In genomic region chr2:236129935-236130334, GRCh38 we compare ENCODE assay signal across 8 cellular contexts. TPM values are rescaled to one million over a fixed set of nuclear protein-coding genes. Genes with fewer than 3 reads are reported as not detected.
"Had no signal": no experiment of that assay in that cellular context is flagged by ENCODE, and none has a peak within 500 bp of the region (broad histone marks: within the 10 kb centered on the region; RNA-seq: fewer than 3 reads in every experiment).

No MANE protein-coding gene starts in this region.

- H3K4me3 ChIP-seq: GM23248 had no signal

- H3K27ac ChIP-seq: GM23248 had no signal

- H2AFZ ChIP-seq: GM23248 had no signal

- H3K9ac ChIP-seq: GM23248 had no signal

- DNase-seq: GM23248, GOT3, H9, HCEC 1CT, IMR-90 had no signal

- FAIRE-seq: H54, HTR-8/SVneo had no signal

RNA-seq across cellular contexts. Expression of gene GBX2, which starts 38.3 kb away (rescaled TPM):
- total RNA-seq: GM23248, HT-29, IMR-90 had no signal
- polyA plus RNA-seq: GM23248 had no signal
